8 cellular contexts compared by ENCODE assay signal in genomic region chr10:133275683-133276092, GRCh38.
DNase-seq lines count a peak whose midpoint lies in the region; ATAC-seq and TF ChIP-seq lines count a peak whose summit lies in the region.

No MANE protein-coding gene starts in this region.

- no peaks in the 10 kb centered on the region for H3K9me3 ChIP-seq in OCI-LY1 (ENCODE audit: low read length)

- H3K36me3 ChIP-seq in OCI-LY1 (ENCODE audit: insufficient read depth, low read length), result peaks cover 11% of the 10 kb centered on the region; the same call in 1 of the 2 replicates

- H3K4me1 ChIP-seq in OCI-LY1 (ENCODE audit: insufficient read depth, low read length, severe bottlenecking), result peaks cover 13% of the 10 kb centered on the region

- H4K20me1 ChIP-seq in OCI-LY1 (ENCODE audit: insufficient read depth, low read length), result no peaks in the 10 kb centered on the region

- H3K4me2 ChIP-seq in OCI-LY1 (ENCODE audit: low read length), result no peak overlapping the region

- no peak overlapping the region for H2AFZ ChIP-seq in OCI-LY1 (ENCODE audit: low read length)

- H3K4me3 ChIP-seq in OCI-LY1 (ENCODE audit: low read depth, low read length, poor library complexity, severe bottlenecking), result no peak overlapping the region

- H3K27me3 ChIP-seq in OCI-LY1 (ENCODE audit: insufficient read depth, low read length), result no peaks in the 10 kb centered on the region

- no peak overlapping the region for H3K9ac ChIP-seq in OCI-LY1 (ENCODE audit: low read length)

- no peak overlapping the region for H3K27ac ChIP-seq in OCI-LY1 (ENCODE audit: low read depth, low read length, poor library complexity, severe bottlenecking)

- no peaks in the 10 kb centered on the region for H3K79me2 ChIP-seq in OCI-LY1 (ENCODE audit: insufficient read depth, low read length)

- peak; percentile 39 for DNase-seq in central memory CD4-positive, alpha-beta T cell
- peak; percentile 44 for DNase-seq in stimulated activated CD4-positive, alpha-beta T cell treated with anti-CD3 and anti-CD28 coated beads, Interleukin-4, amount 100 ng/mL, for 24 hours
- DNase-seq in NCI-H345 (lab: John Stamatoyannopoulos, UW), result no peak
- DNase-seq in kidney tubule cell (ENCODE audit: low spot score), result no peak
- DNase-seq in GM03348 (ENCODE audit: low spot score), result no peak

- no peaks in the 10 kb centered on the region for H3K9me2 ChIP-seq in OCI-LY1 (ENCODE audit: low read depth, low read length)

- TF ChIP-seq CTCF in GM12872 (IDR thresholded peaks at IDR 0.05; ENCODE audit: insufficient read depth, low read depth, low read length) (peak; percentile 73), OCI-LY1 (IDR thresholded peaks at IDR 0.05; ENCODE audit: low read length) (peak; percentile 39; the same call in 1 of the 2 replicates)

- no peaks in the 10 kb centered on the region for H3F3A ChIP-seq in OCI-LY1 (ENCODE audit: insufficient read depth, low read length)

- ATAC-seq in GM21786 (IDR thresholded peaks at IDR 0.05; ENCODE audit: unreplicated experiment), result peak; percentile 34

Comparison
In these comparisons a context has a peak if more than half of its experiments do, and no peak if none do; other contexts are left out.
1. DNase-seq: peak in central memory CD4-positive, alpha-beta T cell (single experiment) and stimulated activated CD4-positive, alpha-beta T cell treated with anti-CD3 and anti-CD28 coated beads, Interleukin-4, amount 100 ng/mL, for 24 hours (single experiment); none in NCI-H345 (single experiment), kidney tubule cell (single experiment) and GM03348 (single experiment).